In the genomic region with DNA sequence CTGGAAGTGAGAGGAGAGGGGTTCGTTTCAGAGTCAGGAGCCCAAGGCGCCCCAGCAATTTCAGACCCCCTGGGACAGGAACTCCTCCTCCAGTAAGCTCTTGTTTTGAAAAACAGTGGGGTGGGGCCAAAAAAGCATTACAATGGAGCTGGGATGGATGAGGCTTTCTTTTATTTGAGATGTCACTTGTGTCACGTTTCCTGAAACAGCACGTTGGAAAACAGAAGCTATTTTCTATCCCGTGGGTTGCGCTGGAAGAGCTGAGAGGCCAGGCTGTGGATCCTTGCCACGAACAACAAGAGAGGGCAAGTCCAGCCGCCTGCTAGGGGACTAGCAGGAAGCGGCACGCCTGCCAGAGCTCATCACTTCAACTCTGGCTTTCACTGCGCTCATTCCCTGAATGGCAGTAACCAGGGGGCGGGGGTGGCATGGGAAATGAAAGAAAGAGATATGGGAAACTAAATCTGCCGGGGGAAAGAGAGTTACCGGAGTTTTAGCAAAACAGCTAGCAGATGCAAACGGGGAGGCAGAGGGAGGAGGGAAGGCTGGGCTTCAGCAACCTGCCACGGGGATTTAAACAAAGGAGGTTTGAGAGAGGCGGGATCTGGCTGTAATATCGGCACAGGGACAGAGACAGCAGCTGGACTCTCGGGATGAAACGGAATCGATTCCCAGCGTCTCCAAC, we compare ENCODE assay signal across 9 cellular contexts. TPM values are rescaled to one million over a fixed set of nuclear protein-coding genes. Genes with fewer than 3 reads are reported as not detected.
DNase-seq lines count a peak whose midpoint lies in the region; ATAC-seq and TF ChIP-seq lines count a peak whose summit lies in the region.
"Had no signal": no experiment of that assay in that cellular context is flagged by ENCODE, and none has a peak within 500 bp of the region (broad histone marks: within the 10 kb centered on the region; RNA-seq: fewer than 3 reads in every experiment).

No MANE protein-coding gene starts in this region.

- no peak for TF ChIP-seq CTCF in AG04449 (IDR thresholded peaks at IDR 0.05; ENCODE audit: insufficient read depth, low read length, missing control alignments)
- no peak for TF ChIP-seq CTCF in astrocyte of the spinal cord (IDR thresholded peaks at IDR 0.05; ENCODE audit: low read depth, low read length)

- CTCF ChIA-PET in AG04449 (lab: Yijun Ruan, JAX) = interaction anchor here (0.6 kb wide), 1 partner anchor 75 kb away, joined by 4 read pairs; no protein-coding TSS in a partner anchor

- in situ Hi-C loops in astrocyte of the spinal cord (cut with HindIII; ENCODE audit: low sequenced_read_pairs) = no loop called here

- DNase-seq in AG04449 (ENCODE audit: low read depth, low spot score) (no peak), NCI-H128 (lab: John Stamatoyannopoulos, UW; ENCODE audit: unreplicated experiment) (peak; percentile 50), astrocyte of the spinal cord (ENCODE audit: low read depth, low spot score) (peak; percentile 32), hippocampal formation (lab: John Stamatoyannopoulos, UW) (peak; percentile 50 to 73), retina (peak; percentile 95), SIG-M5 treated with dmso at 0.1 percent for 504 hours (lab: John Stamatoyannopoulos, UW; ENCODE audit: unreplicated experiment) (no peak)
- no peak for DNase-seq in activated naive CD4-positive, alpha-beta T cell treated with anti-CD3 and anti-CD28 coated beads, Interleukin-2, amount 50 U/mL, for 72 hours (ENCODE audit: low spot score in 2 of 2)
- DNase-seq: activated B cell treated with CpG ODN at 0.5 μM for 24 hours had no signal

- peak overlapping the region; percentile 42 for H3K4me3 ChIP-seq in AG04449 (ENCODE audit: low read depth, low read length)
- H3K4me3 ChIP-seq in astrocyte of the spinal cord (ENCODE audit: low read depth, low read length) = peak overlapping the region; percentile 44

- H3K27ac Mint-ChIP-seq in activated naive CD4-positive, alpha-beta T cell treated with anti-CD3 and anti-CD28 coated beads, Interleukin-2, amount 50 U/mL, for 72 hours = no peak overlapping the region
- H3K27ac Mint-ChIP-seq: activated B cell treated with CpG ODN at 0.5 μM for 24 hours had no signal

- H3K36me3 Mint-ChIP-seq in activated naive CD4-positive, alpha-beta T cell treated with anti-CD3 and anti-CD28 coated beads, Interleukin-2, amount 50 U/mL, for 72 hours = peaks cover 0 to 12% of the 10 kb centered on the region in 2 donors

- POLR2A ChIA-PET in AG04449 (lab: Yijun Ruan, JAX) = no interaction called here

- no peaks in the 10 kb centered on the region for H3K9me3 Mint-ChIP-seq in activated naive CD4-positive, alpha-beta T cell treated with anti-CD3 and anti-CD28 coated beads, Interleukin-2, amount 50 U/mL, for 72 hours
- H3K9me3 Mint-ChIP-seq: activated B cell treated with CpG ODN at 0.5 μM for 24 hours had no signal

- no peak for ATAC-seq in GM21526 (IDR thresholded peaks at IDR 0.05; ENCODE audit: low FRiP score, unreplicated experiment)
- ATAC-seq in activated naive CD4-positive, alpha-beta T cell treated with anti-CD3 and anti-CD28 coated beads, Interleukin-2, amount 50 U/mL, for 72 hours = no peak

RNA-seq across cellular contexts. Expression of a gene that starts 34.6 kb away (rescaled TPM):
- 1 to 10 TPM in 1 of 2 donors, under 1 TPM in 1; 0.82 to 5.0 TPM for total RNA-seq in activated naive CD4-positive, alpha-beta T cell treated with anti-CD3 and anti-CD28 coated beads, Interleukin-2, amount 50 U/mL, for 72 hours

Comparison
In these comparisons a context has a peak if more than half of its experiments do, and no peak if none do; other contexts are left out.
1. DNase-seq: peak in NCI-H128 (single experiment), astrocyte of the spinal cord (single experiment), hippocampal formation (2 of 2) and retina (single experiment); none in AG04449 (single experiment), activated naive CD4-positive, alpha-beta T cell treated with anti-CD3 and anti-CD28 coated beads, Interleukin-2, amount 50 U/mL, for 72 hours (0 of 2) and SIG-M5 treated with dmso at 0.1 percent for 504 hours (single experiment).